In genomic region chr2:36650031-36650430, GRCh38 we compare ENCODE assay signal across 10 cellular contexts. TPM values are rescaled to one million over a fixed set of nuclear protein-coding genes. Genes with fewer than 3 reads are reported as not detected.
DNase-seq lines count a peak whose midpoint lies in the region; ATAC-seq, FAIRE-seq and TF ChIP-seq lines count a peak whose summit lies in the region.
"Had no signal": no experiment of that assay in that cellular context is flagged by ENCODE, and none has a peak within 500 bp of the region (broad histone marks: within the 10 kb centered on the region; RNA-seq: fewer than 3 reads in every experiment).

No MANE protein-coding gene starts in this region.

- FAIRE-seq in GM12891 (lab: Jason Lieb, UNC) (peak; percentile 55), HTR-8/SVneo (lab: Jason Lieb, UNC) (peak; percentile 89), small intestine (lab: Jason Lieb, UNC) (no peak)
- FAIRE-seq: islet of Langerhans had no signal

- TF ChIP-seq POLR2A in GM12891 (IDR thresholded peaks at IDR 0.05; ENCODE audit: low read depth, low read length), result no peak

- H3K9me3 ChIP-seq in small intestine (ENCODE audit: control insufficient read depth, low read depth), result no peaks in the 10 kb centered on the region

- WGBS in small intestine, 3 donors, result 47 to 65% (median 49%) methylated on average over 2 of the region's 2 CpGs

- no peaks in the 10 kb centered on the region for H3K27me3 ChIP-seq in brain microvascular endothelial cell (replicated peaks)
- no peaks in the 10 kb centered on the region for H3K27me3 ChIP-seq in small intestine (ENCODE audit: control insufficient read depth in 2 of 2, insufficient read depth in 2 of 2, low read length in 2 of 2)

- no peak for TF ChIP-seq CTCF in brain microvascular endothelial cell (IDR thresholded peaks at IDR 0.05; ENCODE audit: low read depth, low read length, missing control alignments)

- DNase-seq in GM12891 (ENCODE audit: insufficient read length, low spot score), result no peak
- peak; percentile 82 for DNase-seq in HTR-8/SVneo (ENCODE audit: insufficient read length, low spot score)
- DNase-seq in brain microvascular endothelial cell, result peak; percentile 66
- DNase-seq in small intestine, result peak; percentile 81
- no peak for DNase-seq in C1 segment of cervical spinal cord (lab: John Stamatoyannopoulos, UW)
- no peak for DNase-seq in NCI-H1092 (lab: John Stamatoyannopoulos, UW)
- no peak for DNase-seq in G401 (ENCODE audit: low spot score)

- ATAC-seq in GM21786 (IDR thresholded peaks at IDR 0.05; ENCODE audit: unreplicated experiment), result peak; percentile 92

- H3K4me3 ChIP-seq in brain microvascular endothelial cell (ENCODE audit: low read depth, low read length), result no peak overlapping the region
- no peak overlapping the region for H3K4me3 ChIP-seq in small intestine (ENCODE audit: low read depth in 1 of 2, low read length in 2 of 2)

- peaks cover 0 to 2% of the 10 kb centered on the region in 2 donors for H3K4me1 ChIP-seq in small intestine (ENCODE audit: control insufficient read depth in 2 of 2, insufficient read depth in 1 of 2, low read depth in 1 of 2, low read length in 1 of 2)

- H3K36me3 ChIP-seq in brain microvascular endothelial cell (replicated peaks), result no peaks in the 10 kb centered on the region
- H3K36me3 ChIP-seq in small intestine (ENCODE audit: control insufficient read depth in 2 of 2, insufficient read depth in 2 of 2, low read length in 2 of 2), result no peaks in the 10 kb centered on the region

- in situ Hi-C loops in brain microvascular endothelial cell (cut with HindIII; ENCODE audit: low pct_ligation_motif_present, low sequenced_read_pairs) (no loop called here), G401 (cut with HindIII; ENCODE audit: low sequenced_read_pairs) (no loop called here)

- H3K27ac ChIP-seq in brain microvascular endothelial cell (no peak overlapping the region), small intestine (ENCODE audit: low read depth in 1 of 2, low read length in 1 of 2) (no peak overlapping the region)

TF ChIP-seq in GM12891, 5 proteins besides CTCF, POLR2A, EP300 and RAD21:
- no peak for TF ChIP-seq POLR2AphosphoS5 (IDR thresholded peaks at IDR 0.05; ENCODE audit: low read depth, low read length)
- peak; percentile 79 for TF ChIP-seq SPI1 (IDR thresholded peaks at IDR 0.05; ENCODE audit: low read depth, low read length)

RNA-seq across cellular contexts. Expression of gene VIT, which starts 46.5 kb away (rescaled TPM):
- polyA plus RNA-seq in GM12891 (2012; ENCODE audit: low read depth, missing spikeins), result not detected
- 1 to 10 TPM in 1 of 3 donors, not detected in 2; 7.5 TPM for polyA plus RNA-seq in small intestine
- not detected in 2 replicates for total RNA-seq in G401 (2014; rRNA removed; shearing (Covaris generic))
- total RNA-seq: SK-MEL-5 had no signal

RNA-seq across cellular contexts. Expression of gene FEZ2, which starts 52.1 kb away (rescaled TPM):
- 5.0 TPM for polyA plus RNA-seq in GM12891 (2012; ENCODE audit: low read depth, missing spikeins)
- 10 to 100 TPM; 23.5 to 38.7 (median 31.3) TPM for polyA plus RNA-seq in small intestine
- total RNA-seq in G401 (2014; rRNA removed; shearing (Covaris generic)), result 52.8 and 66.7 TPM in 2 replicates

Comparison
In these comparisons a context has a peak if more than half of its experiments do, and no peak if none do; other contexts are left out.
1. DNase-seq: peak in HTR-8/SVneo (single experiment), brain microvascular endothelial cell (single experiment) and small intestine (single experiment); none in GM12891 (single experiment), C1 segment of cervical spinal cord (0 of 14), NCI-H1092 (single experiment) and G401 (single experiment).